14 cellular contexts compared by ENCODE assay signal in the genomic region with DNA sequence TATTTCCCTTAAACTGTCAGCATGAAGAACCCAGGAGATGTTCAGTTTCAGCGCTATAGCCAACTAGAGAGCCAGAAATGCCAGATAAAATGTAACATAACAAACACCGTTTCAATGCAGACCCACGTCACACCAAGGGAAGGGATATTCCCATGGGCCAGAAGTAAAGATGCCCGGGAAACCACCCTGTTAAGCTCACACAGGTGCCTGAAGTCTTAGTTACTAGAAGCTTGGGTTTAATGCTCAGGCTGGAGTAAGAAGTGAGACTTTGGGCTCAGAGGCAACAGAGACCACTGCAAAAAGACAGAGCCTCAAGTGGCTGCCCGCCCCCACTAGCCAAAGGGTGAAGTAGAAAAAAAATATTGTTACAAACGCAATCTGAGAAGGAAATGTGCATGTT. TPM values are rescaled to one million over a fixed set of nuclear protein-coding genes. Genes with fewer than 3 reads are reported as not detected.
DNase-seq lines count a peak whose midpoint lies in the region; ATAC-seq and TF ChIP-seq lines count a peak whose summit lies in the region.
"Had no signal": no experiment of that assay in that cellular context is flagged by ENCODE, and none has a peak within 500 bp of the region (broad histone marks: within the 10 kb centered on the region; RNA-seq: fewer than 3 reads in every experiment).

No MANE protein-coding gene starts in this region.

- no peaks in the 10 kb centered on the region for H3K27me3 ChIP-seq in colonic mucosa
- H3K27me3 ChIP-seq: ascending aorta, uterus had no signal

- peaks cover 46% of the 10 kb centered on the region for H3K36me3 Mint-ChIP-seq in stimulated activated naive CD8-positive, alpha-beta T cell treated with anti-CD3 and anti-CD28 coated beads, Interleukin-15, Interleukin-2, amounts not matched to agents 100 ng/mL and 50 ng/mL, for 24 hours (ENCODE audit: low read depth)

- peaks cover 14% of the 10 kb centered on the region for H3K4me1 ChIP-seq in colonic mucosa

- H3K27ac ChIP-seq in RWPE1 (peak overlapping the region; percentile 41), colonic mucosa (peak overlapping the region; percentile 49)
- H3K27ac ChIP-seq: uterus had no signal

- no peaks in the 10 kb centered on the region for H3K9me3 Mint-ChIP-seq in stimulated activated naive CD8-positive, alpha-beta T cell treated with anti-CD3 and anti-CD28 coated beads, Interleukin-15, Interleukin-2, amounts not matched to agents 100 ng/mL and 50 ng/mL, for 24 hours
- H3K9me3 Mint-ChIP-seq: dendritic cell treated with granulocyte-macrophage colony-stimulating factor and Interleukin-4, amounts not matched to agents 40 ng/mL and 50 ng/mL, for 4 days had no signal

- POLR2A ChIA-PET in RWPE1 (lab: Yijun Ruan, JAX; ENCODE audit: low non-redundant PET), result no interaction called here

- H3K9me3 ChIP-seq in colonic mucosa, result no peaks in the 10 kb centered on the region
- H3K9me3 ChIP-seq: ascending aorta, uterus had no signal

- no peak for DNase-seq in stimulated activated naive CD8-positive, alpha-beta T cell treated with anti-CD3 and anti-CD28 coated beads, Interleukin-15, Interleukin-2, amounts not matched to agents 100 U/mL and 50 U/mL, for 24 hours
- DNase-seq in RWPE1 (ENCODE audit: low spot score), result no peak
- no peak for DNase-seq in colonic mucosa
- DNase-seq in stimulated activated naive CD4-positive, alpha-beta T cell treated with Interleukin-2 at 50 U/mL for 16 hours (lab: John Stamatoyannopoulos, UW), result no peak
- no peak for DNase-seq in NOMO-1 treated with DMSO at 0.1 percent for 48 hours (lab: John Stamatoyannopoulos, UW; ENCODE audit: unreplicated experiment)
- DNase-seq: activated CD8-positive, alpha-beta memory T cell treated with anti-CD3 and anti-CD28 coated beads, Interleukin-2, amount 50 U/mL, for 4 hours; NCI-H524 treated with DMSO at 0.1 percent for 48 hours; uterus had no signal

- peaks cover 58% of the 10 kb centered on the region for H3K4me1 Mint-ChIP-seq in stimulated activated naive CD8-positive, alpha-beta T cell treated with anti-CD3 and anti-CD28 coated beads, Interleukin-15, Interleukin-2, amounts not matched to agents 100 ng/mL and 50 ng/mL, for 24 hours (ENCODE audit: low read depth)

- peak overlapping the region in 1 of 2 donors; percentile 48 for H3K9ac ChIP-seq in colonic mucosa (ENCODE audit: low read depth in 2 of 2, low read length in 2 of 2)

- peak overlapping the region; percentile 62 for H3K27ac Mint-ChIP-seq in stimulated activated naive CD8-positive, alpha-beta T cell treated with anti-CD3 and anti-CD28 coated beads, Interleukin-15, Interleukin-2, amounts not matched to agents 100 ng/mL and 50 ng/mL, for 24 hours
- H3K27ac Mint-ChIP-seq: dendritic cell treated with granulocyte-macrophage colony-stimulating factor and Interleukin-4, amounts not matched to agents 40 ng/mL and 50 ng/mL, for 4 days had no signal

- CTCF ChIA-PET in RWPE1 (lab: Yijun Ruan, JAX), result interaction anchor here (0.7 kb wide), 1 partner anchor 890 kb away, joined by 9 read pairs; no protein-coding TSS in a partner anchor

- intact Hi-C loops in colonic mucosa (cut with DNase I), result no loop called here

- H3K4me3 Mint-ChIP-seq in stimulated activated naive CD8-positive, alpha-beta T cell treated with anti-CD3 and anti-CD28 coated beads, Interleukin-15, Interleukin-2, amounts not matched to agents 100 ng/mL and 50 ng/mL, for 24 hours, result no peak overlapping the region
- H3K4me3 Mint-ChIP-seq: dendritic cell treated with granulocyte-macrophage colony-stimulating factor and Interleukin-4, amounts not matched to agents 40 ng/mL and 50 ng/mL, for 4 days had no signal

- TF ChIP-seq CTCF in RWPE1 (conservative IDR thresholded peaks at IDR 0.05; ENCODE audit: low read depth) (no peak), colonic mucosa (IDR thresholded peaks at IDR 0.05) (no peak)

- H3K4me3 ChIP-seq in colonic mucosa, result no peak overlapping the region
- H3K4me3 ChIP-seq: ascending aorta, uterus had no signal

- no peaks in the 10 kb centered on the region for H3K36me3 ChIP-seq in colonic mucosa
- H3K36me3 ChIP-seq: uterus had no signal

- H3K27me3 Mint-ChIP-seq in stimulated activated naive CD8-positive, alpha-beta T cell treated with anti-CD3 and anti-CD28 coated beads, Interleukin-15, Interleukin-2, amounts not matched to agents 100 ng/mL and 50 ng/mL, for 24 hours, result no peaks in the 10 kb centered on the region
- H3K27me3 Mint-ChIP-seq: dendritic cell treated with granulocyte-macrophage colony-stimulating factor and Interleukin-4, amounts not matched to agents 40 ng/mL and 50 ng/mL, for 4 days had no signal

- no peak for ATAC-seq in stimulated activated naive CD8-positive, alpha-beta T cell treated with anti-CD3 and anti-CD28 coated beads, Interleukin-15, Interleukin-2, amounts not matched to agents 100 U/mL and 50 U/mL, for 24 hours
- ATAC-seq in HG02852 (IDR thresholded peaks at IDR 0.05; ENCODE audit: unreplicated experiment), result no peak
- ATAC-seq in HG03159 (IDR thresholded peaks at IDR 0.05; ENCODE audit: unreplicated experiment), result no peak
- ATAC-seq: HepG2 had no signal

RNA-seq across cellular contexts. Expression of a gene that starts 52.3 kb away (rescaled TPM):
- total RNA-seq in colonic mucosa, result 1 to 10 TPM; 7.3 to 9.5 TPM
